1 cellular context compared by ENCODE assay signal in genomic region chr20:3846740-3847418, GRCh38.
TF ChIP-seq lines count a peak whose summit lies in the region.

MAVS (plus strand) TSS chr20:3846834; CDS start chr20:3854625, 7,791 bp downstream.

TF ChIP-seq in HEK293, 187 proteins besides CTCF, POLR2A, EP300 and RAD21 (continued from another document):
- peak; percentile 90 for TF ChIP-seq ZNF692 (tag by site-specific recombination; IDR thresholded peaks at IDR 0.05)
- TF ChIP-seq OSR2 (tag by site-specific recombination; IDR thresholded peaks at IDR 0.05): 0 out of 2 replicates have a peak, but pooled peaks have one; percentile 8
- no peak for TF ChIP-seq ZNF555 (tag by site-specific recombination; conservative IDR thresholded peaks at IDR 0.05)
- 0 out of 2 replicates have a peak, but pooled peaks have one; percentile 8 for TF ChIP-seq YY1 (tag by site-specific recombination; IDR thresholded peaks at IDR 0.05)
- TF ChIP-seq ZNF16 (tag by site-specific recombination; IDR thresholded peaks at IDR 0.05; ENCODE audit: low read depth): no peak
- no peak for TF ChIP-seq ZNF785 (tag by site-specific recombination; IDR thresholded peaks at IDR 0.05)
- no peak for TF ChIP-seq ZNF514 (tag by site-specific recombination; IDR thresholded peaks at IDR 0.05)
- no peak for TF ChIP-seq ZNF777 (tag by site-specific recombination; IDR thresholded peaks at IDR 0.05; ENCODE audit: borderline replicate concordance)
- TF ChIP-seq GLIS1 (tag by site-specific recombination; IDR thresholded peaks at IDR 0.05): peak; percentile 54; the same call in 1 of the 2 replicates
- TF ChIP-seq ZSCAN4 (tag by site-specific recombination; IDR thresholded peaks at IDR 0.05): no peak
- TF ChIP-seq ZNF488 (tag by site-specific recombination; IDR thresholded peaks at IDR 0.05): no peak
- no peak for TF ChIP-seq ZNF37A (tag by site-specific recombination; IDR thresholded peaks at IDR 0.05)
- TF ChIP-seq ZNF169 (tag by site-specific recombination; IDR thresholded peaks at IDR 0.05): no peak
- TF ChIP-seq PRDM4 (tag by site-specific recombination; IDR thresholded peaks at IDR 0.05): peak; percentile 17; the same call in 1 of the 2 replicates
- no peak for TF ChIP-seq ZNF707 (tag by site-specific recombination; IDR thresholded peaks at IDR 0.05)
- TF ChIP-seq INSM2 (tag by site-specific recombination; IDR thresholded peaks at IDR 0.05): peak; percentile 46
- peak; percentile 99 for TF ChIP-seq KLF10 (tag by site-specific recombination; IDR thresholded peaks at IDR 0.05)
- TF ChIP-seq ZBTB10 (tag by site-specific recombination; IDR thresholded peaks at IDR 0.05): peak; percentile 98
- no peak for TF ChIP-seq ZNF623 (tag by site-specific recombination; IDR thresholded peaks at IDR 0.05)
- no peak for TF ChIP-seq ZNF132 (tag by site-specific recombination; IDR thresholded peaks at IDR 0.05; ENCODE audit: borderline replicate concordance)
- no peak for TF ChIP-seq ZNF211 (tag by site-specific recombination; IDR thresholded peaks at IDR 0.05; ENCODE audit: low read depth)
- TF ChIP-seq ZSCAN16 (tag by site-specific recombination; IDR thresholded peaks at IDR 0.05): no peak
- peak; percentile 18; the same call in 1 of the 2 replicates for TF ChIP-seq ZNF645 (tag by site-specific recombination; IDR thresholded peaks at IDR 0.05)
- TF ChIP-seq PRDM2 (tag by site-specific recombination; IDR thresholded peaks at IDR 0.05; ENCODE audit: borderline replicate concordance): no peak
- TF ChIP-seq ZFP37 (tag by site-specific recombination; IDR thresholded peaks at IDR 0.05): 0 out of 2 replicates have a peak, but pooled peaks have one; percentile 19
- TF ChIP-seq ZXDB (tag by site-specific recombination; IDR thresholded peaks at IDR 0.05): peak; percentile 81
- TF ChIP-seq ZNF529 (tag by site-specific recombination; IDR thresholded peaks at IDR 0.05; ENCODE audit: insufficient replicate concordance): no peak
- peak; percentile 18; the same call in 1 of the 2 replicates for TF ChIP-seq WT1 (tag by site-specific recombination; IDR thresholded peaks at IDR 0.05)
- TF ChIP-seq ZNF571 (tag by site-specific recombination; IDR thresholded peaks at IDR 0.05): no peak
- no peak for TF ChIP-seq ZNF292 (tag by site-specific recombination; IDR thresholded peaks at IDR 0.05; ENCODE audit: borderline replicate concordance, low read depth)
- no peak for TF ChIP-seq ZNF214 (tag by site-specific recombination; IDR thresholded peaks at IDR 0.05; ENCODE audit: borderline replicate concordance)
- no peak for TF ChIP-seq TCF7L2 (IDR thresholded peaks at IDR 0.05; ENCODE audit: borderline replicate concordance, low read depth, low read length)
- TF ChIP-seq SETDB1 (IDR thresholded peaks at IDR 0.05; ENCODE audit: insufficient read length, low read length): no peak
- no peak for TF ChIP-seq ZSCAN23 (tag by site-specific recombination; IDR thresholded peaks at IDR 0.05)
- TF ChIP-seq ZNF48 (tag by site-specific recombination; IDR thresholded peaks at IDR 0.05): no peak
- TF ChIP-seq BCL11A (tag by site-specific recombination; IDR thresholded peaks at IDR 0.05; ENCODE audit: low read depth): 0 out of 2 replicates have a peak, but pooled peaks have one; percentile 37
